ENCODE assay signal across 17 cellular contexts in the genomic region with DNA sequence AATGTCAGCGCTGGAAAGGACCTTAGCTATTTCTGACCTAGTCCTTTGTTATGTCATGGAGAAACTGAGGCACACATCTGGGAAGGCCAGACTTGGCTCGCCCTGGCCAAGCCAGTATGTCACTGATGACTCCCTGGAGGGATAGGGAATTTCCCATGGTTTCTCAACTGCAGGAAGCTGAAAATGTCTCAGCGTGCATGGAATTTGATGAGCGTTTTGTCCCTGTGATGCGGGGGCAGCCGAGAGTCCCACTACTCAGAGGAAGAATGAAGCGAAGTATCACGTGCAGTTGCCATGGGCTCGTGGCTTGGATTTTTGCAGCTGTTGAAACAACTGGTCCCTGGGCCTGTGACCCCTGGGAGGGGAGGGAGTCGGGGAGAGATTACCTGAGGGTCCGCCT. TPM values are rescaled to one million over a fixed set of nuclear protein-coding genes. Genes with fewer than 3 reads are reported as not detected.
DNase-seq lines count a peak whose midpoint lies in the region; FAIRE-seq and TF ChIP-seq lines count a peak whose summit lies in the region.
"Had no signal": no experiment of that assay in that cellular context is flagged by ENCODE, and none has a peak within 500 bp of the region (broad histone marks: within the 10 kb centered on the region; RNA-seq: fewer than 3 reads in every experiment).

No MANE protein-coding gene starts in this region.

- no peaks in the 10 kb centered on the region for H3K27me3 Mint-ChIP-seq in osteocyte (ENCODE audit: unreplicated experiment)
- H3K27me3 Mint-ChIP-seq: stimulated activated naive CD8-positive, alpha-beta T cell treated with anti-CD3 and anti-CD28 coated beads, Interleukin-15, Interleukin-2, amounts not matched to agents 100 ng/mL and 50 ng/mL, for 24 hours had no signal

- peaks cover 87% of the 10 kb centered on the region for H3K4me1 ChIP-seq in BLaER1
- H3K4me1 ChIP-seq: esophagus squamous epithelium had no signal

- no peaks in the 10 kb centered on the region for H3K9me3 Mint-ChIP-seq in osteocyte (ENCODE audit: unreplicated experiment)
- H3K9me3 Mint-ChIP-seq: activated CD4-positive, alpha-beta memory T cell treated with anti-CD3 and anti-CD28 coated beads, Interleukin-2, amount 10 ng/mL, durations not matched to agents 7 days and 5 days; stimulated activated naive CD8-positive, alpha-beta T cell treated with anti-CD3 and anti-CD28 coated beads, Interleukin-15, Interleukin-2, amounts not matched to agents 100 ng/mL and 50 ng/mL, for 24 hours had no signal

- peak overlapping the region; percentile 76 for H3K27ac Mint-ChIP-seq in osteocyte (ENCODE audit: unreplicated experiment)
- H3K27ac Mint-ChIP-seq: activated CD4-positive, alpha-beta memory T cell treated with anti-CD3 and anti-CD28 coated beads, Interleukin-2, amount 10 ng/mL, durations not matched to agents 7 days and 5 days; stimulated activated naive CD8-positive, alpha-beta T cell treated with anti-CD3 and anti-CD28 coated beads, Interleukin-15, Interleukin-2, amounts not matched to agents 100 ng/mL and 50 ng/mL, for 24 hours had no signal

- H3K36me3 ChIP-seq in BLaER1: peaks cover 56% of the 10 kb centered on the region

- no peak overlapping the region for H3K9ac ChIP-seq in BLaER1

- no peak for TF ChIP-seq CTCF in epithelial cell of esophagus (IDR thresholded peaks at IDR 0.05; ENCODE audit: insufficient read depth, low read depth, low read length, missing control alignments)
- TF ChIP-seq CTCF in osteocyte (IDR thresholded peaks at IDR 0.05): no peak
- no peak for TF ChIP-seq CTCF in coronary artery (IDR thresholded peaks at IDR 0.05)

- peaks cover 54% of the 10 kb centered on the region; the same call in 1 of the 2 replicates for H4K20me1 ChIP-seq in BLaER1

- H3K4me2 ChIP-seq in BLaER1: peak overlapping the region; percentile 68

- no peaks in the 10 kb centered on the region; the same call in 1 of the 2 replicates for H3K9me3 ChIP-seq in BLaER1
- H3K9me3 ChIP-seq: esophagus squamous epithelium had no signal

- H3K36me3 Mint-ChIP-seq in osteocyte (ENCODE audit: unreplicated experiment): peaks cover 11% of the 10 kb centered on the region

- FAIRE-seq in RCC 7860 (lab: Jason Lieb, UNC): peak; percentile 67

- DNase-seq in RCC 7860 (ENCODE audit: low spot score) (peak; percentile 85), epithelial cell of esophagus (ENCODE audit: low read depth) (peak; percentile 88), osteocyte (ENCODE audit: extremely low spot score, unreplicated experiment) (no peak), NCI-H187 (lab: John Stamatoyannopoulos, UW) (no peak), coronary artery (ENCODE audit: low spot score) (no peak), NCI-H2107 (lab: John Stamatoyannopoulos, UW) (no peak)
- DNase-seq in activated CD8-positive, alpha-beta memory T cell treated with anti-CD3 and anti-CD28 coated beads for 24 hours: no peak
- DNase-seq: activated CD4-positive, alpha-beta memory T cell treated with anti-CD3 and anti-CD28 coated beads, Interleukin-2, amount 10 ng/mL, durations not matched to agents 7 days and 5 days; activated gamma-delta T cell; Calu3; esophagus squamous epithelium; KG1; midbrain; NCI-H526 treated with DMSO at 0.1 percent for 48 hours; T1000 had no signal

- peaks cover 17% of the 10 kb centered on the region for H3K4me1 Mint-ChIP-seq in osteocyte (ENCODE audit: unreplicated experiment)
- H3K4me1 Mint-ChIP-seq: activated CD4-positive, alpha-beta memory T cell treated with anti-CD3 and anti-CD28 coated beads, Interleukin-2, amount 10 ng/mL, durations not matched to agents 7 days and 5 days had no signal

- H3K4me3 ChIP-seq in BLaER1: no peak overlapping the region
- no peak overlapping the region for H3K4me3 ChIP-seq in epithelial cell of esophagus (ENCODE audit: low read length)
- no peak overlapping the region for H3K4me3 ChIP-seq in coronary artery
- H3K4me3 ChIP-seq: esophagus squamous epithelium had no signal

- no peak overlapping the region for H3K4me3 Mint-ChIP-seq in osteocyte (ENCODE audit: unreplicated experiment)
- H3K4me3 Mint-ChIP-seq: activated CD4-positive, alpha-beta memory T cell treated with anti-CD3 and anti-CD28 coated beads, Interleukin-2, amount 10 ng/mL, durations not matched to agents 7 days and 5 days; stimulated activated naive CD8-positive, alpha-beta T cell treated with anti-CD3 and anti-CD28 coated beads, Interleukin-15, Interleukin-2, amounts not matched to agents 100 ng/mL and 50 ng/mL, for 24 hours had no signal

- no peaks in the 10 kb centered on the region for H3K27me3 ChIP-seq in BLaER1
- H3K27me3 ChIP-seq: esophagus squamous epithelium had no signal

- peak overlapping the region; percentile 55; the same call in 1 of the 2 replicates for H3K27ac ChIP-seq in BLaER1
- H3K27ac ChIP-seq in coronary artery: no peak overlapping the region
- H3K27ac ChIP-seq: esophagus squamous epithelium had no signal

RNA-seq across cellular contexts. Expression of gene CLIP2, which starts 44.8 kb away (rescaled TPM):
- 40.7 and 44.3 TPM in 2 replicates for total RNA-seq in osteocyte

Comparison
In these comparisons a context has a peak if more than half of its experiments do, and no peak if none do; other contexts are left out.
1. DNase-seq: peak in RCC 7860 (single experiment) and epithelial cell of esophagus (single experiment); none in osteocyte (single experiment), activated CD8-positive, alpha-beta memory T cell treated with anti-CD3 and anti-CD28 coated beads for 24 hours (single experiment), NCI-H187 (0 of 2), coronary artery (single experiment) and NCI-H2107 (single experiment).